1 cellular context compared by ENCODE assay signal in genomic region chr12:6434205-6435180, GRCh38.
TF ChIP-seq lines count a peak whose summit lies in the region.

No MANE protein-coding gene starts in this region.

TF ChIP-seq in HepG2, 621 proteins besides CTCF, POLR2A, EP300 and RAD21:
- TF ChIP-seq ZNF326 (CRISPR knock-in tag; IDR thresholded peaks at IDR 0.05; ENCODE audit: borderline replicate concordance) (no peak), SP1 (IDR thresholded peaks at IDR 0.05) (no peak), SP1 (CRISPR knock-in tag; IDR thresholded peaks at IDR 0.05) (no peak), PHF21A (CRISPR knock-in tag; IDR thresholded peaks at IDR 0.05) (no peak), ARNT2 (CRISPR knock-in tag; IDR thresholded peaks at IDR 0.05; ENCODE audit: low read depth) (no peak), ZNF687 (CRISPR knock-in tag; IDR thresholded peaks at IDR 0.05) (no peak; the same call in 1 of the 2 replicates), TAF1 (CRISPR knock-in tag; IDR thresholded peaks at IDR 0.05) (no peak), ZNF317 (CRISPR knock-in tag; IDR thresholded peaks at IDR 0.05) (no peak), ZEB1 (IDR thresholded peaks at IDR 0.05; ENCODE audit: insufficient replicate concordance, low read depth) (no peak), HIC2 (CRISPR knock-in tag; IDR thresholded peaks at IDR 0.05; ENCODE audit: low read depth) (no peak)
TF ChIP-seq in HepG2: peak in this region for 0.
